1 cellular context compared by ENCODE assay signal in the genomic region with DNA sequence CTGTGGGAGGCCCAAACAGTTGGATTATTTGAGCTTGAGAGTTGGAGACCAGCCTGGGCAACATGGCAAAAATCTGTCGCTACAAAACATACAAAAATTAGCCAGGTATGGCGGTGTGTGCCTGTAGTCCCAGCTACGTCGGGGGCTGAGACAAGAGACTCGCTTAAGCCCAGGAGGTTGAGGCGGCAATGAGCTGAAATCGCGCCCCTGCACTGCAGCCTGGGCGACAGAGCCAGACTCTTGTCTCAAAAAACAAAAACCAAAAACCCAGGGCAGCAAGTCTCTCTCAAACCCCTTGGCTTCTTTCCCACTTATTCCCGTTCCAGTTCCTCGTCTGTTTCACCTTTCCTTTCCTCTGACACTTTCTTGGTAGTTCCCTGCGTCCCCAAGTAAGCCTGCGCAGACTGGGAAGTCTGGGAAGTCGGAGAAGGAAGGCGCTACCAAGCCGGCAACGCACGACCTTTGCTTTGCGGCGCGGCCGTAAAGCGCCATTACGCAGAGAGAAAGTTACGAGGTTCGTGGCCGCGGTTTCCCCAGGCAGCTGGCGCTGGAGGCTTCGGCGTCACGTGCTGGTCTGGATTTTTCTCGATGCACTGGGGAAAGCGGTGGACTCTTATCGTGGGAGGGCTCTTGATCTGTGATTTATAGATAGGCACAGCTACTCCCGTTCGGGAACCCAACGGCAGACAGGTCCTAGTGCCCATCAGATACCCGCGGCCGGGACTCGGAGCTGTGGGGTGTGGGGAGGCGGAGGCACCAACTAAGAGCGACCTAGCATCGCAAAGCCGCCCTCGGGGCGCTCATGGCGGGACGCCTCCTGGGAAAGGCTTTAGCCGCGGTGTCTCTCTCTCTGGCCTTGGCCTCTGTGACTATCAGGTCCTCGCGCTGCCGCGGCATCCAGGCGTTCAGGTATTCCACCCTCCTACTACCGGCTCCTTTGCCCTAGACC.
A peak's percentile ranks its signal among the peaks of the same experiment; 100 is the strongest.
TF ChIP-seq lines count a peak whose summit lies in the region.

NUDT9 (plus strand) TSS at position 470 of the 949 bp plus-strand sequence; CDS start at position 803, 333 bp downstream.

TF ChIP-seq in K562, 482 proteins besides CTCF, POLR2A, EP300 and RAD21 (continued from another document and continues in another):
- TF ChIP-seq NFYB (IDR thresholded peaks at IDR 0.05; ENCODE audit: extremely low read depth, insufficient read length): no peak
- TF ChIP-seq FUS (optimal IDR thresholded peaks at IDR 0.05; ENCODE audit: low read depth, low read length): no peak
- no peak for TF ChIP-seq ZNF778 (CRISPR knock-in tag; IDR thresholded peaks at IDR 0.05)
- TF ChIP-seq, protein P1, sequence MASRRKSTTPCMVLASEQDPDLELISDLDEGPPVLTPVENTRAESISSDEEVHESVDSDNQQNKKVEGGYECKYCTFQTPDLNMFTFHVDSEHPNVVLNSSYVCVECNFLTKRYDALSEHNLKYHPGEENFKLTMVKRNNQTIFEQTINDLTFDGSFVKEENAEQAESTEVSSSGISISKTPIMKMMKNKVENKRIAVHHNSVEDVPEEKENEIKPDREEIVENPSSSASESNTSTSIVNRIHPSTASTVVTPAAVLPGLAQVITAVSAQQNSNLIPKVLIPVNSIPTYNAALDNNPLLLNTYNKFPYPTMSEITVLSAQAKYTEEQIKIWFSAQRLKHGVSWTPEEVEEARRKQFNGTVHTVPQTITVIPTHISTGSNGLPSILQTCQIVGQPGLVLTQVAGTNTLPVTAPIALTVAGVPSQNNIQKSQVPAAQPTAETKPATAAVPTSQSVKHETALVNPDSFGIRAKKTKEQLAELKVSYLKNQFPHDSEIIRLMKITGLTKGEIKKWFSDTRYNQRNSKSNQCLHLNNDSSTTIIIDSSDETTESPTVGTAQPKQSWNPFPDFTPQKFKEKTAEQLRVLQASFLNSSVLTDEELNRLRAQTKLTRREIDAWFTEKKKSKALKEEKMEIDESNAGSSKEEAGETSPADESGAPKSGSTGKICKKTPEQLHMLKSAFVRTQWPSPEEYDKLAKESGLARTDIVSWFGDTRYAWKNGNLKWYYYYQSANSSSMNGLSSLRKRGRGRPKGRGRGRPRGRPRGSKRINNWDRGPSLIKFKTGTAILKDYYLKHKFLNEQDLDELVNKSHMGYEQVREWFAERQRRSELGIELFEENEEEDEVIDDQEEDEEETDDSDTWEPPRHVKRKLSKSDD (conservative IDR thresholded peaks at IDR 0.05; ENCODE audit: low read length): no peak
- TF ChIP-seq, protein P2, sequence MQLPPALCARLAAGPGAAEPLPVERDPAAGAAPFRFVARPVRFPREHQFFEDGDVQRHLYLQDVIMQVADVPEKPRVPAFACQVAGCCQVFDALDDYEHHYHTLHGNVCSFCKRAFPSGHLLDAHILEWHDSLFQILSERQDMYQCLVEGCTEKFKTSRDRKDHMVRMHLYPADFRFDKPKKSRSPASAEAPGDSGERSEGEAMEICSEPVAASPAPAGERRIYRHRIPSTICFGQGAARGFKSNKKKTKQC (CRISPR knock-in tag; IDR thresholded peaks at IDR 0.05): peak; percentile 50; the same call in 1 of the 2 replicates
- TF ChIP-seq NCOR1 (IDR thresholded peaks at IDR 0.05): peak; percentile 47; the same call in 1 of the 2 replicates
- TF ChIP-seq LARP7 (IDR thresholded peaks at IDR 0.05): peak; percentile 27; the same call in 1 of the 2 replicates
- no peak for TF ChIP-seq ZFP1 (CRISPR knock-in tag; IDR thresholded peaks at IDR 0.05)
- no peak for TF ChIP-seq SREBF1 (IDR thresholded peaks at IDR 0.05; ENCODE audit: borderline replicate concordance, low read depth, low read length)
- TF ChIP-seq ZNF717 (CRISPR knock-in tag; IDR thresholded peaks at IDR 0.05): no peak
- TF ChIP-seq, protein P3, sequence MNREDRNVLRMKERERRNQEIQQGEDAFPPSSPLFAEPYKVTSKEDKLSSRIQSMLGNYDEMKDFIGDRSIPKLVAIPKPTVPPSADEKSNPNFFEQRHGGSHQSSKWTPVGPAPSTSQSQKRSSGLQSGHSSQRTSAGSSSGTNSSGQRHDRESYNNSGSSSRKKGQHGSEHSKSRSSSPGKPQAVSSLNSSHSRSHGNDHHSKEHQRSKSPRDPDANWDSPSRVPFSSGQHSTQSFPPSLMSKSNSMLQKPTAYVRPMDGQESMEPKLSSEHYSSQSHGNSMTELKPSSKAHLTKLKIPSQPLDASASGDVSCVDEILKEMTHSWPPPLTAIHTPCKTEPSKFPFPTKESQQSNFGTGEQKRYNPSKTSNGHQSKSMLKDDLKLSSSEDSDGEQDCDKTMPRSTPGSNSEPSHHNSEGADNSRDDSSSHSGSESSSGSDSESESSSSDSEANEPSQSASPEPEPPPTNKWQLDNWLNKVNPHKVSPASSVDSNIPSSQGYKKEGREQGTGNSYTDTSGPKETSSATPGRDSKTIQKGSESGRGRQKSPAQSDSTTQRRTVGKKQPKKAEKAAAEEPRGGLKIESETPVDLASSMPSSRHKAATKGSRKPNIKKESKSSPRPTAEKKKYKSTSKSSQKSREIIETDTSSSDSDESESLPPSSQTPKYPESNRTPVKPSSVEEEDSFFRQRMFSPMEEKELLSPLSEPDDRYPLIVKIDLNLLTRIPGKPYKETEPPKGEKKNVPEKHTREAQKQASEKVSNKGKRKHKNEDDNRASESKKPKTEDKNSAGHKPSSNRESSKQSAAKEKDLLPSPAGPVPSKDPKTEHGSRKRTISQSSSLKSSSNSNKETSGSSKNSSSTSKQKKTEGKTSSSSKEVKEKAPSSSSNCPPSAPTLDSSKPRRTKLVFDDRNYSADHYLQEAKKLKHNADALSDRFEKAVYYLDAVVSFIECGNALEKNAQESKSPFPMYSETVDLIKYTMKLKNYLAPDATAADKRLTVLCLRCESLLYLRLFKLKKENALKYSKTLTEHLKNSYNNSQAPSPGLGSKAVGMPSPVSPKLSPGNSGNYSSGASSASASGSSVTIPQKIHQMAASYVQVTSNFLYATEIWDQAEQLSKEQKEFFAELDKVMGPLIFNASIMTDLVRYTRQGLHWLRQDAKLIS (CRISPR knock-in tag; IDR thresholded peaks at IDR 0.05): 0 out of 2 replicates have a peak, but pooled peaks have one; percentile 63
- 0 out of 2 replicates have a peak, but pooled peaks have one; percentile 24 for TF ChIP-seq DMBX1 (CRISPR knock-in tag; IDR thresholded peaks at IDR 0.05; ENCODE audit: borderline replicate concordance)
- 0 out of 2 replicates have a peak, but pooled peaks have one; percentile 2 for TF ChIP-seq NFE2 (IDR thresholded peaks at IDR 0.05; ENCODE audit: low read depth)
- TF ChIP-seq CREB3 (tag; conservative IDR thresholded peaks at IDR 0.05; ENCODE audit: low read depth): peak; percentile 53; the same call in 1 of the 2 replicates
- TF ChIP-seq, protein P4, sequence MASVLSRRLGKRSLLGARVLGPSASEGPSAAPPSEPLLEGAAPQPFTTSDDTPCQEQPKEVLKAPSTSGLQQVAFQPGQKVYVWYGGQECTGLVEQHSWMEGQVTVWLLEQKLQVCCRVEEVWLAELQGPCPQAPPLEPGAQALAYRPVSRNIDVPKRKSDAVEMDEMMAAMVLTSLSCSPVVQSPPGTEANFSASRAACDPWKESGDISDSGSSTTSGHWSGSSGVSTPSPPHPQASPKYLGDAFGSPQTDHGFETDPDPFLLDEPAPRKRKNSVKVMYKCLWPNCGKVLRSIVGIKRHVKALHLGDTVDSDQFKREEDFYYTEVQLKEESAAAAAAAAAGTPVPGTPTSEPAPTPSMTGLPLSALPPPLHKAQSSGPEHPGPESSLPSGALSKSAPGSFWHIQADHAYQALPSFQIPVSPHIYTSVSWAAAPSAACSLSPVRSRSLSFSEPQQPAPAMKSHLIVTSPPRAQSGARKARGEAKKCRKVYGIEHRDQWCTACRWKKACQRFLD (CRISPR knock-in tag; IDR thresholded peaks at IDR 0.05): no peak
- no peak for TF ChIP-seq CHD2 (IDR thresholded peaks at IDR 0.05; ENCODE audit: low read depth, low read length)
- TF ChIP-seq PKNOX1 (IDR thresholded peaks at IDR 0.05): peak; percentile 64
- TF ChIP-seq CC2D1A (IDR thresholded peaks at IDR 0.05): peak; percentile 95
- no peak for TF ChIP-seq ZNF518B (CRISPR knock-in tag; IDR thresholded peaks at IDR 0.05)
- peak; percentile 57; the same call in 1 of the 2 replicates for TF ChIP-seq BRD4 (IDR thresholded peaks at IDR 0.05)
- no peak for TF ChIP-seq ZNF146 (CRISPR knock-in tag; IDR thresholded peaks at IDR 0.05; ENCODE audit: unreplicated experiment)
- TF ChIP-seq ZNF12 (CRISPR knock-in tag; IDR thresholded peaks at IDR 0.05): no peak
- TF ChIP-seq NR2C2 (CRISPR knock-in tag; IDR thresholded peaks at IDR 0.05): no peak
- peak; percentile 54 for TF ChIP-seq NR2C2 (tag; IDR thresholded peaks at IDR 0.05)
- TF ChIP-seq, protein P5, sequence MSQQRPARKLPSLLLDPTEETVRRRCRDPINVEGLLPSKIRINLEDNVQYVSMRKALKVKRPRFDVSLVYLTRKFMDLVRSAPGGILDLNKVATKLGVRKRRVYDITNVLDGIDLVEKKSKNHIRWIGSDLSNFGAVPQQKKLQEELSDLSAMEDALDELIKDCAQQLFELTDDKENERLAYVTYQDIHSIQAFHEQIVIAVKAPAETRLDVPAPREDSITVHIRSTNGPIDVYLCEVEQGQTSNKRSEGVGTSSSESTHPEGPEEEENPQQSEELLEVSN (IDR thresholded peaks at IDR 0.05; ENCODE audit: borderline replicate concordance in 1 of 2, extremely low read depth in 1 of 2, insufficient read depth in 1 of 2, insufficient read length in 1 of 2, low read depth in 1 of 2, low read length in 1 of 2, poor library complexity in 1 of 2, severe bottlenecking in 1 of 2): peak; percentile 86 to 88
- no peak for TF ChIP-seq NCOA2 (IDR thresholded peaks at IDR 0.05; ENCODE audit: partially characterized antibody in 2 of 2)
- peak; percentile 92 for TF ChIP-seq KDM5B (IDR thresholded peaks at IDR 0.05; ENCODE audit: insufficient replicate concordance, low read depth, low read length)
- TF ChIP-seq SMAD3 (CRISPR knock-in tag; conservative IDR thresholded peaks at IDR 0.05): 0 out of 2 replicates have a peak, but pooled peaks have one; percentile 5
- TF ChIP-seq ZBTB17 (CRISPR knock-in tag; IDR thresholded peaks at IDR 0.05): no peak
- TF ChIP-seq, protein P6, sequence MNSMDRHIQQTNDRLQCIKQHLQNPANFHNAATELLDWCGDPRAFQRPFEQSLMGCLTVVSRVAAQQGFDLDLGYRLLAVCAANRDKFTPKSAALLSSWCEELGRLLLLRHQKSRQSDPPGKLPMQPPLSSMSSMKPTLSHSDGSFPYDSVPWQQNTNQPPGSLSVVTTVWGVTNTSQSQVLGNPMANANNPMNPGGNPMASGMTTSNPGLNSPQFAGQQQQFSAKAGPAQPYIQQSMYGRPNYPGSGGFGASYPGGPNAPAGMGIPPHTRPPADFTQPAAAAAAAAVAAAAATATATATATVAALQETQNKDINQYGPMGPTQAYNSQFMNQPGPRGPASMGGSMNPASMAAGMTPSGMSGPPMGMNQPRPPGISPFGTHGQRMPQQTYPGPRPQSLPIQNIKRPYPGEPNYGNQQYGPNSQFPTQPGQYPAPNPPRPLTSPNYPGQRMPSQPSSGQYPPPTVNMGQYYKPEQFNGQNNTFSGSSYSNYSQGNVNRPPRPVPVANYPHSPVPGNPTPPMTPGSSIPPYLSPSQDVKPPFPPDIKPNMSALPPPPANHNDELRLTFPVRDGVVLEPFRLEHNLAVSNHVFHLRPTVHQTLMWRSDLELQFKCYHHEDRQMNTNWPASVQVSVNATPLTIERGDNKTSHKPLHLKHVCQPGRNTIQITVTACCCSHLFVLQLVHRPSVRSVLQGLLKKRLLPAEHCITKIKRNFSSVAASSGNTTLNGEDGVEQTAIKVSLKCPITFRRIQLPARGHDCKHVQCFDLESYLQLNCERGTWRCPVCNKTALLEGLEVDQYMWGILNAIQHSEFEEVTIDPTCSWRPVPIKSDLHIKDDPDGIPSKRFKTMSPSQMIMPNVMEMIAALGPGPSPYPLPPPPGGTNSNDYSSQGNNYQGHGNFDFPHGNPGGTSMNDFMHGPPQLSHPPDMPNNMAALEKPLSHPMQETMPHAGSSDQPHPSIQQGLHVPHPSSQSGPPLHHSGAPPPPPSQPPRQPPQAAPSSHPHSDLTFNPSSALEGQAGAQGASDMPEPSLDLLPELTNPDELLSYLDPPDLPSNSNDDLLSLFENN (IDR thresholded peaks at IDR 0.05; ENCODE audit: low read depth in 2 of 2, low read length in 2 of 2): no peak
- TF ChIP-seq NFIC (IDR thresholded peaks at IDR 0.05): peak; percentile 52; the same call in 1 of the 2 replicates
